9 cellular contexts compared by ENCODE assay signal in genomic region chr1:212030936-212031528, GRCh38. TPM values are rescaled to one million over a fixed set of nuclear protein-coding genes. Genes with fewer than 3 reads are reported as not detected.
A peak's percentile ranks its signal among the peaks of the same experiment; 100 is the strongest.
DNase-seq lines count a peak whose midpoint lies in the region; ATAC-seq and TF ChIP-seq lines count a peak whose summit lies in the region.
"Had no signal": no experiment of that assay in that cellular context is flagged by ENCODE, and none has a peak within 500 bp of the region (broad histone marks: within the 10 kb centered on the region; RNA-seq: fewer than 3 reads in every experiment).

No MANE protein-coding gene starts in this region.

- H3K9me3 ChIP-seq in MG63 (no peaks in the 10 kb centered on the region), uterus (no peaks in the 10 kb centered on the region), WERI-Rb-1 (ENCODE audit: severe bottlenecking) (no peaks in the 10 kb centered on the region), gastrocnemius medialis (no peaks in the 10 kb centered on the region)

- in situ Hi-C loops in gastrocnemius medialis (cut with MboI; ENCODE audit: low sequenced_read_pairs in 4 of 4): loop anchor here in 2 of 4 donors (25.0 kb wide), 2 partner anchors 344 to 981 kb away; partner anchors contain the start of genes ANGEL2 (in 1 of the 2) and NEK2 (in 1 of the 2)

- intact Hi-C loops in uterus (cut with DNase I; ENCODE audit: low total_unique reads): no loop called here
- intact Hi-C loops in gastrocnemius medialis (cut with DNase I; ENCODE audit: low total_unique reads): loop anchor here (10.0 kb wide), 2 partner anchors 404 to 456 kb away; partner anchors contain the start of genes NENF and SLC30A1

- H3K27me3 ChIP-seq in MG63 (no peaks in the 10 kb centered on the region), uterus (no peaks in the 10 kb centered on the region), WERI-Rb-1 (ENCODE audit: insufficient read depth, low read depth, severe bottlenecking) (no peaks in the 10 kb centered on the region), gastrocnemius medialis (no peaks in the 10 kb centered on the region)

- DNase-seq in Daoy (ENCODE audit: low read depth): peak; percentile 84
- DNase-seq in MG63: peak; percentile 46
- peak; percentile 69 for DNase-seq in astrocyte of the hippocampus (ENCODE audit: low read depth, low spot score)
- DNase-seq in neural crest cell (ENCODE audit: low read depth, low spot score): no peak
- no peak for DNase-seq in uterus
- DNase-seq in stimulated activated naive CD4-positive, alpha-beta T cell treated with Interleukin-2 at 50 U/mL for 16 hours (lab: John Stamatoyannopoulos, UW): no peak
- DNase-seq in WERI-Rb-1: no peak
- DNase-seq in gastrocnemius medialis: no peak
- DNase-seq: NCI-H1092 treated with DMSO at 0.1 percent for 48 hours had no signal

- H3K27me3 Mint-ChIP-seq in neural crest cell (ENCODE audit: low read depth): no peaks in the 10 kb centered on the region

- H3K4me3 Mint-ChIP-seq in neural crest cell: peak overlapping the region; percentile 14

- H3K36me3 Mint-ChIP-seq in neural crest cell (ENCODE audit: low read depth): peaks cover 13% of the 10 kb centered on the region

- peak overlapping the region; percentile 28 for H3K27ac Mint-ChIP-seq in neural crest cell (ENCODE audit: unreplicated experiment)

- H3K4me1 Mint-ChIP-seq in neural crest cell: peaks cover 53% of the 10 kb centered on the region

- no peak for TF ChIP-seq CTCF in neural crest cell (conservative IDR thresholded peaks at IDR 0.05)
- TF ChIP-seq CTCF in uterus (IDR thresholded peaks at IDR 0.05): no peak
- no peak for TF ChIP-seq CTCF in WERI-Rb-1 (IDR thresholded peaks at IDR 0.05; ENCODE audit: low read depth, low read length)
- TF ChIP-seq CTCF in gastrocnemius medialis (IDR thresholded peaks at IDR 0.05 in 4 of 5, conservative IDR thresholded peaks at IDR 0.05 in 1 of 5): no peak

- TF ChIP-seq POLR2A in uterus (IDR thresholded peaks at IDR 0.05) (no peak), gastrocnemius medialis (IDR thresholded peaks at IDR 0.05) (no peak)

- H3K4me3 ChIP-seq in MG63 (no peak overlapping the region), uterus (no peak overlapping the region), WERI-Rb-1 (ENCODE audit: low read depth, low read length) (no peak overlapping the region), gastrocnemius medialis (no peak overlapping the region)

- peaks cover 20% of the 10 kb centered on the region for H3K36me3 ChIP-seq in MG63
- no peaks in the 10 kb centered on the region for H3K36me3 ChIP-seq in uterus
- H3K36me3 ChIP-seq in WERI-Rb-1: peaks cover 29% of the 10 kb centered on the region
- no peaks in the 10 kb centered on the region for H3K36me3 ChIP-seq in gastrocnemius medialis

- H3K27ac ChIP-seq in uterus (no peak overlapping the region), WERI-Rb-1 (no peak overlapping the region), gastrocnemius medialis (no peak overlapping the region)

- no peaks in the 10 kb centered on the region for H3K9me3 Mint-ChIP-seq in neural crest cell

- H3K4me1 ChIP-seq in uterus (peaks cover 2 to 3% of the 10 kb centered on the region in 2 donors), gastrocnemius medialis (peaks cover 10 to 16% of the 10 kb centered on the region in 2 donors)

- no peak for ATAC-seq in gastrocnemius medialis

RNA-seq across cellular contexts. Expression of gene INTS7, which starts 4.3 kb away (rescaled TPM):
- total RNA-seq in Daoy (2014; rRNA removed; shearing (Covaris generic)): 26.8 and 70.7 TPM in 2 replicates
- 25.0 and 44.7 TPM in 2 replicates for total RNA-seq in MG63 (2014; rRNA removed; shearing (Covaris generic); ENCODE audit: low replicate concordance)
- total RNA-seq in neural crest cell: 30.2 and 36.6 TPM in 2 replicates
- 10 to 100 TPM in 3 of 4 donors, 1 to 10 TPM in 1; 8.5 to 26.2 (median 11.4) TPM for total RNA-seq in uterus
- 1 to 10 TPM; 4.0 to 8.0 (median 6.6) TPM for total RNA-seq in gastrocnemius medialis

RNA-seq across cellular contexts. Expression of gene DTL, which starts 4.5 kb away (rescaled TPM):
- total RNA-seq in Daoy (2014; rRNA removed; shearing (Covaris generic)): 28.7 and 37.0 TPM in 2 replicates
- total RNA-seq in MG63 (2014; rRNA removed; shearing (Covaris generic); ENCODE audit: low replicate concordance): 35.1 and 36.7 TPM in 2 replicates
- total RNA-seq in neural crest cell (73.3 and 82.4 TPM in 2 replicates), uterus (10 to 100 TPM in 1 of 4 donors, under 1 TPM in 1, not detected in 2; 0.73 to 16.0 TPM), gastrocnemius medialis (1 to 10 TPM in 1 of 4 donors, under 1 TPM in 1, not detected in 2; 0.52 to 1.8 TPM)

Comparison
In these comparisons a context has a peak if more than half of its experiments do, and no peak if none do; other contexts are left out.
1. DNase-seq: peak in Daoy (single experiment), MG63 (single experiment) and astrocyte of the hippocampus (single experiment); none in neural crest cell (single experiment), uterus (0 of 2), stimulated activated naive CD4-positive, alpha-beta T cell treated with Interleukin-2 at 50 U/mL for 16 hours (single experiment), WERI-Rb-1 (single experiment) and gastrocnemius medialis (0 of 2).